In the genomic region with DNA sequence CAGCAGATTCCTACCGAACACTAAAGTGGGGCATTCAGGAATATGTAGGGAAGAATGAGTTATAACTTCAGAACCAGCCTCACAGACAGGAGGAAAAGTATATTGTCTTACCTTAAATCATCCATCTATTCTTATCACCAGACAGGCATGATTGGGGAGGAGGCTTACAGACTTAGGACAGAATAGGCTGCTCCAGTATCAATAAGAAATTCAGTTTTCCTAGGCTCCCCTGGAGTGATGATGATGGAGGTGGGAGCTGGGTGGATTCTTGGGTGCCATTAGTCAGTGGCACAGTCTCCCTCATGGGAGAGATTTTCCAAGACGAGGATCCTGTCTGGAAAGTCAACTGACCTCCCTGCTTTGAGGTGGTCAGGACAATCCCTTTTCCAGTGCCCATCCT, we compare ENCODE assay signal across 31 cellular contexts.
"Had no signal": no experiment of that assay in that cellular context is flagged by ENCODE, and none has a peak within 500 bp of the region (broad histone marks: within the 10 kb centered on the region; RNA-seq: fewer than 3 reads in every experiment).

No MANE protein-coding gene starts in this region.

- H3K4me3 ChIP-seq: ascending aorta, breast epithelium, cardiac muscle cell, colonic mucosa, esophagus squamous epithelium, gastroesophageal sphincter, heart right ventricle had no signal

- H3K27me3 ChIP-seq: ascending aorta, breast epithelium, cardiac muscle cell, colonic mucosa, esophagus squamous epithelium, gastroesophageal sphincter, heart right ventricle had no signal

- H3K27ac ChIP-seq: ascending aorta, breast epithelium, cardiac muscle cell, colonic mucosa, epithelial cell of prostate, esophagus squamous epithelium, gastroesophageal sphincter, heart right ventricle had no signal

- FAIRE-seq: endometrium, endothelial cell of umbilical vein had no signal

- H3K4me1 ChIP-seq: ascending aorta, breast epithelium, colonic mucosa, gastroesophageal sphincter, heart right ventricle had no signal

- H3K9me3 ChIP-seq: ascending aorta, colonic mucosa had no signal

- H3K36me3 ChIP-seq: ascending aorta, breast epithelium, cardiac muscle cell, colonic mucosa, esophagus squamous epithelium, gastroesophageal sphincter, heart right ventricle had no signal

- DNase-seq: activated CD4-positive, alpha-beta memory T cell treated with anti-CD3 and anti-CD28 coated beads, Interleukin-2, amount 10 ng/mL, durations not matched to agents 7 days and 5 days; activated CD4-positive, alpha-beta T cell treated with anti-CD3 and anti-CD28 coated beads for 36 hours; activated CD4-positive, alpha-beta T cell treated with anti-CD3 and anti-CD28 coated beads, Interleukin-2, amount 10 ng/mL, durations not matched to agents 7 days and 5 days; activated CD4-positive, alpha-beta T cell treated with anti-CD3 and anti-CD28 coated beads, Interleukin-2, amount 50 U/mL, for 4 hours; activated CD4-positive, CD25-positive, alpha-beta regulatory T cell; activated CD4-positive, CD25-positive, alpha-beta regulatory T cell treated with anti-CD3 and anti-CD28 coated beads, Interleukin-2, amount 50 U/mL, for 72 hours; activated CD8-positive, alpha-beta memory T cell treated with anti-CD3 and anti-CD28 coated beads, Interleukin-2, amount 50 U/mL, for 48 hours; activated gamma-delta T cell; activated naive CD4-positive, alpha-beta T cell; activated naive CD4-positive, alpha-beta T cell treated with anti-CD3 and anti-CD28 coated beads, Interleukin-2, amount 10 ng/mL, durations not matched to agents 7 days and 5 days; activated naive CD8-positive, alpha-beta T cell treated with anti-CD3 and anti-CD28 coated beads, Interleukin-2, amount 10 ng/mL, durations not matched to agents 7 days and 5 days; activated T-cell treated with anti-CD3 and anti-CD28 coated beads for 4 hours; activated T-cell treated with anti-CD3 and anti-CD28 coated beads, Interleukin-2, amount 50 U/mL, for 24 hours; activated T-cell treated with anti-CD3 and anti-CD28 coated beads, Interleukin-2, amount 50 U/mL, for 72 hours; central memory CD4-positive, alpha-beta T cell; cerebellar nuclear complex; colonic mucosa; effector CD8-positive, alpha-beta T cell; esophagus squamous epithelium; foreskin melanocyte; heart right ventricle; T-helper 17 cell; T1000 had no signal

- ATAC-seq: activated CD4-positive, alpha-beta T cell treated with anti-CD3 and anti-CD28 coated beads for 36 hours; activated naive CD4-positive, alpha-beta T cell treated with anti-CD3 and anti-CD28 coated beads, Interleukin-2, amount 50 U/mL, for 72 hours; activated T-cell treated with anti-CD3 and anti-CD28 coated beads, Interleukin-2, amount 50 U/mL, for 72 hours; gastroesophageal sphincter; heart right ventricle; T-helper 17 cell had no signal
